18 cellular contexts compared by ENCODE assay signal in the genomic region with DNA sequence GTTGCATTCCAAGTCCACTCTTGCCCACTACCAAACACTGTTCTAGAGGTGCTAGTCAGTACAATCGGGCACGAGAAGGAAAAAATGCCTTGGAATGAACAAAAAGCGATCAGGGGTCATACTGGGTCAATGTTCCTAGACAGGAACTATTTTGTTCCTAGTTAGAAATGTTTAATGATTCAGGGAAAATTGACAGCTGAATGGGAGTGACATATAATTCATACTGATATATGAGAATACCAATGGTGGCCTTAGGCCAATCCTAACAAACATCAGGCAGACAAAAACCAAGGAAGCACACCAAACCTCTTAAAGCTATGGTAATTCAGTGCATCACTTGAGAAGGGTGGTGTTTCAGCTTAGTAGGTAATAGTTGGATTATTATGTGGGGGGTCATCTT. TPM values are rescaled to one million over a fixed set of nuclear protein-coding genes. Genes with fewer than 3 reads are reported as not detected.
A peak's percentile ranks its signal among the peaks of the same experiment; 100 is the strongest.
DNase-seq lines count a peak whose midpoint lies in the region; ATAC-seq and TF ChIP-seq lines count a peak whose summit lies in the region.
"Had no signal": no experiment of that assay in that cellular context is flagged by ENCODE, and none has a peak within 500 bp of the region (broad histone marks: within the 10 kb centered on the region; RNA-seq: fewer than 3 reads in every experiment).

No MANE protein-coding gene starts in this region.

- no peaks in the 10 kb centered on the region for H3K27me3 ChIP-seq in cardiac muscle cell
- no peaks in the 10 kb centered on the region for H3K27me3 ChIP-seq in H7 (ENCODE audit: control insufficient read depth, insufficient read depth, low read length)
- H3K27me3 ChIP-seq: BLaER1 had no signal

- TF ChIP-seq CTCF in cardiac muscle cell (IDR thresholded peaks at IDR 0.05; ENCODE audit: low read depth, low read length) (no peak), nephron progenitor cell (IDR thresholded peaks at IDR 0.05) (no peak)

- no peak for DNase-seq in cardiac muscle cell (ENCODE audit: low read depth in 1 of 2, low spot score in 1 of 2)
- no peak for DNase-seq in Right ventricle myocardium superior
- DNase-seq in OCI-M1 (lab: John Stamatoyannopoulos, UW): peak; percentile 22
- peak; percentile 39 for DNase-seq in dermis blood vessel endothelial cell
- no peak for DNase-seq in nephron progenitor cell
- DNase-seq in H7: no peak
- no peak for DNase-seq in central memory CD4-positive, alpha-beta T cell
- DNase-seq in NCI-H1092 (lab: John Stamatoyannopoulos, UW): no peak
- DNase-seq: AML-193; CD4-positive, CD25-positive, alpha-beta regulatory T cell; DMS153; DMS79 treated with DMSO at 0.1 percent for 48 hours; EL; GOT3; HCEC 1CT; HFFc6 had no signal

- no peaks in the 10 kb centered on the region for H3K9me3 Mint-ChIP-seq in nephron progenitor cell
- H3K9me3 Mint-ChIP-seq: CD4-positive, CD25-positive, alpha-beta regulatory T cell; HFFc6 had no signal

- H3K4me3 ChIP-seq in cardiac muscle cell (no peak overlapping the region), H7 (ENCODE audit: insufficient read depth, low read depth, low read length) (no peak overlapping the region)
- H3K4me3 ChIP-seq: BLaER1 had no signal

- intact Hi-C loops in Right ventricle myocardium superior (cut with DNase I): no loop called here

- H3K4me3 Mint-ChIP-seq in nephron progenitor cell: no peak overlapping the region
- H3K4me3 Mint-ChIP-seq: CD4-positive, CD25-positive, alpha-beta regulatory T cell; HFFc6 had no signal

- peaks cover 32% of the 10 kb centered on the region for H3K36me3 Mint-ChIP-seq in nephron progenitor cell (ENCODE audit: low read depth)

- H3K9me3 ChIP-seq in cardiac muscle cell (ENCODE audit: low read depth): no peaks in the 10 kb centered on the region
- H3K9me3 ChIP-seq: BLaER1 had no signal

- H3K4me1 ChIP-seq in cardiac muscle cell (ENCODE audit: low read depth): no peaks in the 10 kb centered on the region

- peaks cover 13% of the 10 kb centered on the region for H3K4me1 Mint-ChIP-seq in nephron progenitor cell

- H3K27me3 Mint-ChIP-seq in nephron progenitor cell (ENCODE audit: low read depth, poor library complexity): peaks cover 6% of the 10 kb centered on the region
- H3K27me3 Mint-ChIP-seq: CD4-positive, CD25-positive, alpha-beta regulatory T cell had no signal

- H3K36me3 ChIP-seq in cardiac muscle cell (peaks cover 41% of the 10 kb centered on the region), H7 (replicated peaks; ENCODE audit: control insufficient read depth, insufficient read depth, low read length) (peaks cover 25% of the 10 kb centered on the region)

- peak overlapping the region; percentile 45 for H3K27ac Mint-ChIP-seq in nephron progenitor cell
- H3K27ac Mint-ChIP-seq: CD4-positive, CD25-positive, alpha-beta regulatory T cell; HFFc6 had no signal

- no peak for ATAC-seq in Right ventricle myocardium superior (ENCODE audit: poor library complexity)
- ATAC-seq: HepG2 had no signal

- peak overlapping the region; percentile 45 for H3K27ac ChIP-seq in cardiac muscle cell
- H3K27ac ChIP-seq: BLaER1 had no signal

RNA-seq across cellular contexts. Expression of a gene that starts 51.1 kb away (rescaled TPM):
- total RNA-seq in cardiac muscle cell (37.2 and 55.4 TPM in 2 replicates), Right ventricle myocardium superior (32.6 TPM), dermis blood vessel endothelial cell (56.8 and 71.9 TPM in 2 replicates)
- 48.2 and 54.6 TPM in 2 replicates for polyA plus RNA-seq in cardiac muscle cell
- 77.3 and 90.4 TPM in 2 replicates for total RNA-seq in H7 (2014; rRNA removed; shearing (Covaris generic))

Comparison
In these comparisons a context has a peak if more than half of its experiments do, and no peak if none do; other contexts are left out.
1. DNase-seq: peak in OCI-M1 (single experiment) and dermis blood vessel endothelial cell (single experiment); none in cardiac muscle cell (0 of 2), Right ventricle myocardium superior (single experiment), nephron progenitor cell (single experiment), H7 (single experiment), central memory CD4-positive, alpha-beta T cell (single experiment) and NCI-H1092 (single experiment).